Comparison of ENCODE assay signal across 9 cellular contexts in the genomic region with DNA sequence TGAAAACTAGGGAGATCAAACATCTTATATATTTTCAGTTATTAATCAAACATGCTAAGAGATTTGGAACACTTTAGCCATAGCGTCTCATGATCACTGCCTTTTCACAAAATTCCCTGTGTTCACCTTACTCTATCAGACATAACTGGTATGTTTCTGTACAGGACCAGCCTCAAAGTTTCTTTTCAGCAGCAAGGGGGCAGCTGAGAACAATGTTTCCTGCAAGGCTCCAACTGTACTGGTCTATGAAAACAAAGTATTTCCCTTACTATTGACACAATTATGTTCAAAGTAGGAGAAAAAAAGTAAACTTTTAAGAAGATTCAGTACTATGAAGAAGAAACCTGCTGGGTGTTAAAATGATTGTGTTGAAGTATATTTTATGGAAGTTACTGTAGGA.
A peak's percentile ranks its signal among the peaks of the same experiment; 100 is the strongest.
DNase-seq lines count a peak whose midpoint lies in the region; ATAC-seq, FAIRE-seq and TF ChIP-seq lines count a peak whose summit lies in the region.
"Had no signal": no experiment of that assay in that cellular context is flagged by ENCODE, and none has a peak within 500 bp of the region (broad histone marks: within the 10 kb centered on the region; RNA-seq: fewer than 3 reads in every experiment).

No MANE protein-coding gene starts in this region.

- POLR2A ChIA-PET in WTC11 (lab: Charles Lee) = no interaction called here

- no peaks in the 10 kb centered on the region for H3K9me3 ChIP-seq in left lung

- no peak overlapping the region for H3K4me3 Mint-ChIP-seq in WTC11

- FAIRE-seq in HTR-8/SVneo (lab: Jason Lieb, UNC) = no peak

- DNase-seq in AG10803 (ENCODE audit: low read depth) (peak; percentile 52), HTR-8/SVneo (ENCODE audit: insufficient read length, low spot score) (peak; percentile 2), choroid plexus epithelial cell (ENCODE audit: low read depth) (peak; percentile 83), left lung (no peak), NCI-H1105 (lab: John Stamatoyannopoulos, UW) (no peak), putamen (ENCODE audit: low spot score) (no peak), WTC11 (ENCODE audit: low spot score) (no peak), H4 (ENCODE audit: low spot score) (no peak)

- H3K27ac ChIP-seq in left lung = no peak overlapping the region
- H3K27ac ChIP-seq: epithelial cell of prostate had no signal

- no peaks in the 10 kb centered on the region for H3K27me3 ChIP-seq in left lung

- no peaks in the 10 kb centered on the region for H3K36me3 Mint-ChIP-seq in WTC11

- H3K4me3 ChIP-seq in AG10803 (ENCODE audit: low read length) (no peak overlapping the region), choroid plexus epithelial cell (ENCODE audit: low read depth, low read length) (no peak overlapping the region), left lung (no peak overlapping the region)

- CTCF ChIA-PET in WTC11 (lab: Charles Lee) = interaction anchor here (1.0 to 1.8 kb wide), 6 partner anchors 11 to 172 kb away, joined by 3 to 14 read pairs (median 4); a partner anchor contains a TSS

- no peaks in the 10 kb centered on the region for H3K27me3 Mint-ChIP-seq in WTC11 (ENCODE audit: low read depth)

- intact Hi-C loops in left lung (cut with DNase I) = no loop called here

- TF ChIP-seq CTCF in AG10803 (conservative IDR thresholded peaks at IDR 0.05; ENCODE audit: low read length) (peak; percentile 60), choroid plexus epithelial cell (conservative IDR thresholded peaks at IDR 0.05; ENCODE audit: low read depth, low read length) (peak; percentile 81), left lung (IDR thresholded peaks at IDR 0.05) (peak in 1 of 2 donors; percentile 17), WTC11 (IDR thresholded peaks at IDR 0.05) (no peak)

- no peak overlapping the region for H3K27ac Mint-ChIP-seq in WTC11

- peaks cover 0 to 7% of the 10 kb centered on the region in 2 donors for H3K4me1 ChIP-seq in left lung

- no peaks in the 10 kb centered on the region for H3K9me3 Mint-ChIP-seq in WTC11

- H3K4me1 Mint-ChIP-seq in WTC11 = no peaks in the 10 kb centered on the region

- H3K36me3 ChIP-seq in left lung = peaks cover 0 to 68% of the 10 kb centered on the region in 2 donors

- ATAC-seq in left lung (peak; percentile 66), WTC11 (no peak)

TF ChIP-seq in WTC11, 78 proteins besides CTCF, POLR2A, EP300 and RAD21:
- TF ChIP-seq KAT7 (CRISPR knock-in tag; IDR thresholded peaks at IDR 0.05; ENCODE audit: borderline replicate concordance) = no peak
- no peak for TF ChIP-seq FOXJ3 (CRISPR knock-in tag; IDR thresholded peaks at IDR 0.05; ENCODE audit: borderline replicate concordance)
- TF ChIP-seq, protein P1, sequence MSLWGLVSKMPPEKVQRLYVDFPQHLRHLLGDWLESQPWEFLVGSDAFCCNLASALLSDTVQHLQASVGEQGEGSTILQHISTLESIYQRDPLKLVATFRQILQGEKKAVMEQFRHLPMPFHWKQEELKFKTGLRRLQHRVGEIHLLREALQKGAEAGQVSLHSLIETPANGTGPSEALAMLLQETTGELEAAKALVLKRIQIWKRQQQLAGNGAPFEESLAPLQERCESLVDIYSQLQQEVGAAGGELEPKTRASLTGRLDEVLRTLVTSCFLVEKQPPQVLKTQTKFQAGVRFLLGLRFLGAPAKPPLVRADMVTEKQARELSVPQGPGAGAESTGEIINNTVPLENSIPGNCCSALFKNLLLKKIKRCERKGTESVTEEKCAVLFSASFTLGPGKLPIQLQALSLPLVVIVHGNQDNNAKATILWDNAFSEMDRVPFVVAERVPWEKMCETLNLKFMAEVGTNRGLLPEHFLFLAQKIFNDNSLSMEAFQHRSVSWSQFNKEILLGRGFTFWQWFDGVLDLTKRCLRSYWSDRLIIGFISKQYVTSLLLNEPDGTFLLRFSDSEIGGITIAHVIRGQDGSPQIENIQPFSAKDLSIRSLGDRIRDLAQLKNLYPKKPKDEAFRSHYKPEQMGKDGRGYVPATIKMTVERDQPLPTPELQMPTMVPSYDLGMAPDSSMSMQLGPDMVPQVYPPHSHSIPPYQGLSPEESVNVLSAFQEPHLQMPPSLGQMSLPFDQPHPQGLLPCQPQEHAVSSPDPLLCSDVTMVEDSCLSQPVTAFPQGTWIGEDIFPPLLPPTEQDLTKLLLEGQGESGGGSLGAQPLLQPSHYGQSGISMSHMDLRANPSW (CRISPR knock-in tag; conservative IDR thresholded peaks at IDR 0.05; ENCODE audit: low read depth) = no peak
- TF ChIP-seq TEAD4 (CRISPR knock-in tag; IDR thresholded peaks at IDR 0.05) = no peak
- no peak for TF ChIP-seq SOX15 (CRISPR knock-in tag; IDR thresholded peaks at IDR 0.05)
- TF ChIP-seq, protein P2, sequence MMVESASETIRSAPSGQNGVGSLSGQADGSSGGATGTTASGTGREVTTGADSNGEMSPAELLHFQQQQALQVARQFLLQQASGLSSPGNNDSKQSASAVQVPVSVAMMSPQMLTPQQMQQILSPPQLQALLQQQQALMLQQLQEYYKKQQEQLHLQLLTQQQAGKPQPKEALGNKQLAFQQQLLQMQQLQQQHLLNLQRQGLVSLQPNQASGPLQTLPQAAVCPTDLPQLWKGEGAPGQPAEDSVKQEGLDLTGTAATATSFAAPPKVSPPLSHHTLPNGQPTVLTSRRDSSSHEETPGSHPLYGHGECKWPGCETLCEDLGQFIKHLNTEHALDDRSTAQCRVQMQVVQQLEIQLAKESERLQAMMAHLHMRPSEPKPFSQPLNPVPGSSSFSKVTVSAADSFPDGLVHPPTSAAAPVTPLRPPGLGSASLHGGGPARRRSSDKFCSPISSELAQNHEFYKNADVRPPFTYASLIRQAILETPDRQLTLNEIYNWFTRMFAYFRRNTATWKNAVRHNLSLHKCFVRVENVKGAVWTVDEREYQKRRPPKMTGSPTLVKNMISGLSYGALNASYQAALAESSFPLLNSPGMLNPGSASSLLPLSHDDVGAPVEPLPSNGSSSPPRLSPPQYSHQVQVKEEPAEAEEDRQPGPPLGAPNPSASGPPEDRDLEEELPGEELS (CRISPR knock-in tag; IDR thresholded peaks at IDR 0.05) = no peak
- TF ChIP-seq, protein P3, sequence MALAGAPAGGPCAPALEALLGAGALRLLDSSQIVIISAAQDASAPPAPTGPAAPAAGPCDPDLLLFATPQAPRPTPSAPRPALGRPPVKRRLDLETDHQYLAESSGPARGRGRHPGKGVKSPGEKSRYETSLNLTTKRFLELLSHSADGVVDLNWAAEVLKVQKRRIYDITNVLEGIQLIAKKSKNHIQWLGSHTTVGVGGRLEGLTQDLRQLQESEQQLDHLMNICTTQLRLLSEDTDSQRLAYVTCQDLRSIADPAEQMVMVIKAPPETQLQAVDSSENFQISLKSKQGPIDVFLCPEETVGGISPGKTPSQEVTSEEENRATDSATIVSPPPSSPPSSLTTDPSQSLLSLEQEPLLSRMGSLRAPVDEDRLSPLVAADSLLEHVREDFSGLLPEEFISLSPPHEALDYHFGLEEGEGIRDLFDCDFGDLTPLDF (CRISPR knock-in tag; IDR thresholded peaks at IDR 0.05) = no peak
- no peak for TF ChIP-seq SMAD3 (CRISPR knock-in tag; IDR thresholded peaks at IDR 0.05; ENCODE audit: borderline replicate concordance)
- TF ChIP-seq, protein P4, sequence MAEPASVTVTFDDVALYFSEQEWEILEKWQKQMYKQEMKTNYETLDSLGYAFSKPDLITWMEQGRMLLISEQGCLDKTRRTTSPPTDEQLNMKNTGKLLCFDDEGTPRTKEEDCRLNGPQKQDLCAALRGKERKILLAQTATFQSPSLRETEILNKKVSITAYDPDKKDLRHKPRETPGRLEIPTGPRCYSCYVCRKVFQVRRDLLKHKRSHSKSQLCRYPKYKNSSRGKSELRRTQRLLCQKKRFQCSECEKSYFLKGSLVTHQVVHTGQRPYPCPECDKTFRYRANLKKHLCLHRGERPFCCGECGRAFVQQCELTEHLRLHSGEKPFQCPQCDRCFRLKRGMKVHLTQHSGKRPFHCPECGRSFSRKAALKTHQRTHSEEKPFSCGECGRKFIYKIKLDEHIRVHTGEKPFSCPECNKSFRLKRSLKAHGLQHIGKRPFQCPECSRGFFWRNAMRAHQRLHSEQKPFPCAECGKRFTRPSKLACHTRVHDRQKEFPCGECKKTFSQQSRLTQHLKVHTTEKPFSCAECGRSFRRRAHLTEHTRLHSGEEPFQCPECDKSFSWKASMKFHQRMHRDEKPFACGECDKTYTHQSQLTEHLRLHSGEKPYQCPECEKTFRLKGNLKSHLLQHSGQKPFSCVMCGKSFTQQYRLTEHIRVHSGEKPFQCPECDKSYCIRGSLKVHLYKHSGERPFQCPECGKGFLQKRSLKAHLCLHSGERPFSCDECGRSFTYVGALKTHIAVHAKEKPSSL (CRISPR knock-in tag; conservative IDR thresholded peaks at IDR 0.05) = no peak
- no peak for TF ChIP-seq ZBTB21 (CRISPR knock-in tag; IDR thresholded peaks at IDR 0.05; ENCODE audit: borderline replicate concordance)

Comparison
In these comparisons a context has a peak if more than half of its experiments do, and no peak if none do; other contexts are left out.
1. DNase-seq: peak in AG10803 (single experiment), HTR-8/SVneo (single experiment) and choroid plexus epithelial cell (single experiment); none in left lung (0 of 2), NCI-H1105 (single experiment), putamen (single experiment), WTC11 (single experiment) and H4 (single experiment).